ENCODE assay signal across 8 cellular contexts in the genomic region with DNA sequence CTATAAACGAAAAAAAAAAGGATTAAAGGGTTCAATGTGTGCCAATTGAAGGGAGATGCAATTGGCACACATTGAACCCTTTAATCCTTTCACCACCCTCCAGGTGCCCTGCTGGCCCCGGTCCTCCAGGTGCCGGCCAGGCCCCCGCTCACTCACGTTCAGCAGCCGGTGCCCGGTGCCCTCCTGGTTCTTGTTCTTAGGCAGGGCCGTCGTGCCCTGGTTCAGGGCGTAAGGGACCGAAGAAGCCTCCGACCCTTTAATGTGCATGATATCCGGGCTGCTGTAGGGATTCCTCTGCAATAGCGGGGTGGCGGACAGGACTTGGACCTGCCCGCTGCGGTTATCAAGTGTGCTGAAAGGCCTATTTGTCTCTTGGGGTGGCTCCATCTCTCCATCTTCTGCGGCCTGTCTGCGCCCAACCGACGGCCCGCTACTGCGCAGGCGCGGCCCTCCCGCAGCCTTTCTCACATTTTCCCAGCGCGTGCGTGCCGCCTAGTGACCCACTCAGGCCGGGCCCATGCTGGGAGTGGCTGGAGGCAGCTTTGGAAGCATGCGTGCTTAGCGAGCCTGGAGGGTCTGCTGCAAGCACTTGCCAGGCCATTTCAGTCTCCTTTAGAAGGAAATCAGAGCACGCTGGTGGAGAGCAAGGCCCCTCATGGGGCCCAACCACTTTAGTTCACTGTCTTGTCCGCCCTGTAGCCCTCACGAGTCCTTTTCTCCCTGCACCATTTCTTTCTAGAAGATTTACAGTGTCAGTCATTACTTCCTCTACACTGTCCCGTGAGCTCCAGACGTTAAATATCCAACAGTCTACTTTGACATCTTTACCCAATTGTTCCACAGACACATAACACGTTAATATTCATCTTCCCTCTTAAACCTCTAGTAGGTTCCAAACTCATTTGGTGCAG. TPM values are rescaled to one million over a fixed set of nuclear protein-coding genes. Genes with fewer than 3 reads are reported as not detected.
DNase-seq lines count a peak whose midpoint lies in the region; ATAC-seq lines count a peak whose summit lies in the region.

No MANE protein-coding gene starts in this region.

- peak; percentile 92 for DNase-seq in ELF-1 (ENCODE audit: low read depth, low spot score)
- DNase-seq in SK-MEL-5 (ENCODE audit: low read depth, low spot score): peak; percentile 82
- peak in 38 of 42 donors; percentile 5 to 73 (median 48) for DNase-seq in head of caudate nucleus
- DNase-seq in retina: peak; percentile 75
- DNase-seq in dedifferentiated amniotic fluid mesenchymal stem cell (ENCODE audit: extremely low spot score): no peak
- DNase-seq in glomerular visceral epithelial cell (ENCODE audit: extremely low spot score): no peak

- no peak for ATAC-seq in HG03095 (IDR thresholded peaks at IDR 0.05; ENCODE audit: unreplicated experiment)
- ATAC-seq in GM21576 (IDR thresholded peaks at IDR 0.05; ENCODE audit: unreplicated experiment): no peak

- in situ Hi-C loops in SK-MEL-5 (cut with HindIII; ENCODE audit: low pct_unique_long_range_greater_than_20kb, low sequenced_read_pairs): no loop called here

- intact Hi-C loops in head of caudate nucleus (cut with DNase I): no loop called here

RNA-seq across cellular contexts. Expression of a gene that starts 24.3 kb away (rescaled TPM):
- total RNA-seq in SK-MEL-5 (2014; rRNA removed; shearing (Covaris generic)): 21.3 and 25.0 TPM in 2 replicates
- 23.2 and 26.5 TPM in 2 replicates for polyA plus RNA-seq in SK-MEL-5 (2015; cell fraction: cytosol; rRNA removed)
- 22.7 and 37.4 TPM in 2 replicates for polyA plus RNA-seq in SK-MEL-5 (2015; cell fraction: nucleus; rRNA removed)

Comparison
In these comparisons a context has a peak if more than half of its experiments do, and no peak if none do; other contexts are left out.
1. DNase-seq: peak in ELF-1 (single experiment), SK-MEL-5 (single experiment), head of caudate nucleus (38 of 42) and retina (single experiment); none in dedifferentiated amniotic fluid mesenchymal stem cell (single experiment) and glomerular visceral epithelial cell (single experiment).